Comparison of ENCODE assay signal across 15 cellular contexts in genomic region chr5:133957080-133957479, GRCh38. TPM values are rescaled to one million over a fixed set of nuclear protein-coding genes. Genes with fewer than 3 reads are reported as not detected.
DNase-seq lines count a peak whose midpoint lies in the region; ATAC-seq lines count a peak whose summit lies in the region.
"Had no signal": no experiment of that assay in that cellular context is flagged by ENCODE, and none has a peak within 500 bp of the region (broad histone marks: within the 10 kb centered on the region; RNA-seq: fewer than 3 reads in every experiment).

No MANE protein-coding gene starts in this region.

- no peaks in the 10 kb centered on the region for H3K9me3 Mint-ChIP-seq in T-cell
- peaks cover 0 to 1% of the 10 kb centered on the region in 2 donors for H3K9me3 Mint-ChIP-seq in stimulated activated naive B cell treated with anti-CD40 and anti-IgM and Interleukin-4, amounts not matched to agents 10 μg/mL and 1 μg/mL and 100 μg/mL, for 72 hours
- H3K9me3 Mint-ChIP-seq: naive thymus-derived CD8-positive, alpha-beta T cell had no signal

- H3K36me3 Mint-ChIP-seq in T-cell: peaks cover 35% of the 10 kb centered on the region
- H3K36me3 Mint-ChIP-seq in stimulated activated naive B cell treated with anti-CD40 and anti-IgM and Interleukin-4, amounts not matched to agents 10 μg/mL and 1 μg/mL and 100 μg/mL, for 72 hours: peaks cover 31 to 34% of the 10 kb centered on the region in 2 donors

- no peak overlapping the region for H3K4me3 Mint-ChIP-seq in T-cell
- peak overlapping the region in 1 of 2 donors; percentile 17 for H3K4me3 Mint-ChIP-seq in stimulated activated naive B cell treated with anti-CD40 and anti-IgM and Interleukin-4, amounts not matched to agents 10 μg/mL and 1 μg/mL and 100 μg/mL, for 72 hours
- H3K4me3 Mint-ChIP-seq: naive thymus-derived CD8-positive, alpha-beta T cell had no signal

- POLR2A ChIA-PET in T-cell (lab: Charles Lee): no interaction called here

- DNase-seq in activated CD8-positive, alpha-beta memory T cell treated with anti-CD3 and anti-CD28 coated beads for 24 hours: peak; percentile 13
- DNase-seq in activated CD8-positive, alpha-beta memory T cell treated with anti-CD3 and anti-CD28 coated beads, Interleukin-2, amount 50 U/mL, for 48 hours: no peak
- DNase-seq in T-cell (no peak), inferior parietal cortex (ENCODE audit: extremely low spot score) (no peak)
- DNase-seq in stimulated activated naive B cell treated with anti-CD40 and anti-IgM and Interleukin-4, amounts not matched to agents 10 μg/mL and 1 μg/mL and 100 μg/mL, for 72 hours: no peak
- no peak for DNase-seq in stimulated activated naive CD4-positive, alpha-beta T cell (lab: John Stamatoyannopoulos, UW)
- DNase-seq: activated CD4-positive, alpha-beta T cell treated with anti-CD3 and anti-CD28 coated beads for 48 hours; islet precursor cell; naive thymus-derived CD8-positive, alpha-beta T cell; NCI-H1930; NK-92 treated with Interleukin-12 subunit alpha and Interleukin-12 subunit beta, amount 100 ng/mL, for 24 hours; sigmoid colon; transverse colon had no signal

- H3K27ac Mint-ChIP-seq in T-cell: peak overlapping the region; percentile 65 to 68
- peak overlapping the region; percentile 59 for H3K27ac Mint-ChIP-seq in stimulated activated naive B cell treated with anti-CD40 and anti-IgM and Interleukin-4, amounts not matched to agents 10 μg/mL and 1 μg/mL and 100 μg/mL, for 72 hours

- ATAC-seq in GM21576 (IDR thresholded peaks at IDR 0.05; ENCODE audit: unreplicated experiment): peak; percentile 28
- no peak for ATAC-seq in T-cell (replicated peaks in 1 of 4)
- ATAC-seq in stimulated activated naive B cell treated with anti-CD40 and anti-IgM and Interleukin-4, amounts not matched to agents 10 μg/mL and 1 μg/mL and 100 μg/mL, for 72 hours (replicated peaks): peak; percentile 13 to 21
- no peak for ATAC-seq in HG03139 (IDR thresholded peaks at IDR 0.05; ENCODE audit: unreplicated experiment)
- ATAC-seq: naive thymus-derived CD8-positive, alpha-beta T cell had no signal

- H3K4me1 Mint-ChIP-seq in T-cell: peaks cover 8 to 26% (median 26%) of the 10 kb centered on the region in 3 donors
- H3K4me1 Mint-ChIP-seq in stimulated activated naive B cell treated with anti-CD40 and anti-IgM and Interleukin-4, amounts not matched to agents 10 μg/mL and 1 μg/mL and 100 μg/mL, for 72 hours: peaks cover 11 to 24% of the 10 kb centered on the region in 2 donors

- H3K27me3 Mint-ChIP-seq in T-cell: no peaks in the 10 kb centered on the region
- no peaks in the 10 kb centered on the region for H3K27me3 Mint-ChIP-seq in stimulated activated naive B cell treated with anti-CD40 and anti-IgM and Interleukin-4, amounts not matched to agents 10 μg/mL and 1 μg/mL and 100 μg/mL, for 72 hours
- H3K27me3 Mint-ChIP-seq: naive thymus-derived CD8-positive, alpha-beta T cell had no signal

- CTCF ChIA-PET in T-cell (lab: Charles Lee): no interaction called here

RNA-seq across cellular contexts. Expression of gene C5orf15, which starts 11.3 kb away (rescaled TPM):
- 10 to 100 TPM; 12.6 to 14.7 (median 14.5) TPM for total RNA-seq in T-cell

RNA-seq across cellular contexts. Expression of gene VDAC1, which starts 47.7 kb away (rescaled TPM):
- total RNA-seq in T-cell: 10 to 100 TPM; 45.8 to 58.7 (median 54.6) TPM

Comparison
In these comparisons a context has a peak if more than half of its experiments do, and no peak if none do; other contexts are left out.
1. ATAC-seq: peak in GM21576 (single experiment) and stimulated activated naive B cell treated with anti-CD40 and anti-IgM and Interleukin-4, amounts not matched to agents 10 μg/mL and 1 μg/mL and 100 μg/mL, for 72 hours (2 of 2); none in T-cell (0 of 4) and HG03139 (single experiment).